Comparison of ENCODE assay signal across 1 cellular context in genomic region chr2:190648289-190649034, GRCh38.
TF ChIP-seq lines count a peak whose summit lies in the region.

No MANE protein-coding gene starts in this region.

TF ChIP-seq in HepG2, 621 proteins besides CTCF, POLR2A, EP300 and RAD21 (continued from another document and continues in another):
- TF ChIP-seq SOX5 (CRISPR knock-in tag; IDR thresholded peaks at IDR 0.05; ENCODE audit: borderline replicate concordance) (peak; percentile 7; the same call in 1 of the 2 replicates), PAXIP1 (CRISPR knock-in tag; conservative IDR thresholded peaks at IDR 0.05) (peak; percentile 20; the same call in 1 of the 2 replicates), E2F5 (CRISPR knock-in tag; conservative IDR thresholded peaks at IDR 0.05) (peak; percentile 5; the same call in 1 of the 2 replicates), SKI (IDR thresholded peaks at IDR 0.05; ENCODE audit: partially characterized antibody) (peak; percentile 58), MXD3 (CRISPR knock-in tag; IDR thresholded peaks at IDR 0.05) (0 out of 2 replicates have a peak, but pooled peaks have one; percentile 48), ZNF331 (CRISPR knock-in tag; IDR thresholded peaks at IDR 0.05) (peak; percentile 6; the same call in 1 of the 2 replicates), ZBTB25 (CRISPR knock-in tag; IDR thresholded peaks at IDR 0.05) (0 out of 2 replicates have a peak, but pooled peaks have one; percentile 6), AGO2 (optimal IDR thresholded peaks at IDR 0.05; ENCODE audit: low read depth, low read length) (peak; percentile 82), FOXC1 (CRISPR knock-in tag; IDR thresholded peaks at IDR 0.05; ENCODE audit: borderline replicate concordance) (0 out of 2 replicates have a peak, but pooled peaks have one; percentile 56), ZNF788 (CRISPR knock-in tag; IDR thresholded peaks at IDR 0.05; ENCODE audit: borderline replicate concordance) (peak; percentile 46; the same call in 1 of the 2 replicates), DMAP1 (CRISPR knock-in tag; IDR thresholded peaks at IDR 0.05) (peak; percentile 34; the same call in 1 of the 2 replicates), AGO1 (IDR thresholded peaks at IDR 0.05; ENCODE audit: low read depth, low read length, poor library complexity, severe bottlenecking) (peak; percentile 22), ZBTB37 (CRISPR knock-in tag; IDR thresholded peaks at IDR 0.05) (no peak), ZNF414 (CRISPR knock-in tag; IDR thresholded peaks at IDR 0.05) (peak; percentile 67; the same call in 1 of the 2 replicates), CEBPB (IDR thresholded peaks at IDR 0.05; ENCODE audit: borderline replicate concordance, low read depth, low read length) (peak; percentile 37; the same call in 1 of the 2 replicates), SALL1 (CRISPR knock-in tag; IDR thresholded peaks at IDR 0.05) (peak; percentile 37; the same call in 1 of the 2 replicates), ZNF230 (CRISPR knock-in tag; IDR thresholded peaks at IDR 0.05) (no peak), SAP130 (CRISPR knock-in tag; IDR thresholded peaks at IDR 0.05; ENCODE audit: low read depth) (peak; percentile 78), ZFP82 (CRISPR knock-in tag; IDR thresholded peaks at IDR 0.05; ENCODE audit: borderline replicate concordance) (peak; percentile 70; the same call in 1 of the 2 replicates), NFYB (CRISPR knock-in tag; IDR thresholded peaks at IDR 0.05) (no peak), XRCC5 (optimal IDR thresholded peaks at IDR 0.05; ENCODE audit: low read length) (peak; percentile 78), KLF16 (CRISPR knock-in tag; IDR thresholded peaks at IDR 0.05) (peak in 1 of 2 experiments; percentile 50; a peak in 1 of 4 replicates), ZNF790 (CRISPR knock-in tag; IDR thresholded peaks at IDR 0.05; ENCODE audit: borderline replicate concordance) (peak; percentile 76; the same call in 1 of the 2 replicates), ZNF143 (CRISPR knock-in tag; IDR thresholded peaks at IDR 0.05) (no peak), SMAD1 (CRISPR knock-in tag; IDR thresholded peaks at IDR 0.05; ENCODE audit: borderline replicate concordance, low read depth) (peak; percentile 76), RBFOX2 (IDR thresholded peaks at IDR 0.05; ENCODE audit: low read depth, low read length) (peak; percentile 84), ZNF670 (CRISPR knock-in tag; IDR thresholded peaks at IDR 0.05; ENCODE audit: borderline replicate concordance) (peak; percentile 50; the same call in 1 of the 2 replicates), ZFY (CRISPR knock-in tag; IDR thresholded peaks at IDR 0.05) (peak; percentile 23; the same call in 1 of the 2 replicates), TARDBP (CRISPR knock-in tag; IDR thresholded peaks at IDR 0.05) (0 out of 2 replicates have a peak, but pooled peaks have one; percentile 2), KAT7 (CRISPR knock-in tag; IDR thresholded peaks at IDR 0.05; ENCODE audit: borderline replicate concordance) (0 out of 2 replicates have a peak, but pooled peaks have one; percentile 35), MTERF4 (CRISPR knock-in tag; IDR thresholded peaks at IDR 0.05) (peak; percentile 55; the same call in 1 of the 2 replicates), ZBTB2 (CRISPR knock-in tag; IDR thresholded peaks at IDR 0.05; ENCODE audit: low read depth) (peak; percentile 52; the same call in 1 of the 2 replicates), ZNF451 (CRISPR knock-in tag; IDR thresholded peaks at IDR 0.05) (peak; percentile 57; the same call in 1 of the 2 replicates), BCL6 (CRISPR knock-in tag; IDR thresholded peaks at IDR 0.05) (no peak), MAZ (IDR thresholded peaks at IDR 0.05; ENCODE audit: borderline replicate concordance, low read depth, low read length) (peak; percentile 2), MAZ (CRISPR knock-in tag; IDR thresholded peaks at IDR 0.05; ENCODE audit: low read depth) (0 out of 2 replicates have a peak, but pooled peaks have one; percentile 42), TAF1 (CRISPR knock-in tag; IDR thresholded peaks at IDR 0.05) (peak; percentile 59; the same call in 1 of the 2 replicates), KDM3A (CRISPR knock-in tag; IDR thresholded peaks at IDR 0.05; ENCODE audit: low read depth) (no peak), GATA4 (IDR thresholded peaks at IDR 0.05; ENCODE audit: borderline replicate concordance, low read depth) (no peak), PLSCR1 (CRISPR knock-in tag; IDR thresholded peaks at IDR 0.05; ENCODE audit: borderline replicate concordance) (no peak), KDM2A (CRISPR knock-in tag; IDR thresholded peaks at IDR 0.05; ENCODE audit: borderline replicate concordance, low read depth) (peak; percentile 74), GABPA (IDR thresholded peaks at IDR 0.05; ENCODE audit: low read depth, low read length) (0 out of 2 replicates have a peak, but pooled peaks have one; percentile 7), GABPA (CRISPR knock-in tag; IDR thresholded peaks at IDR 0.05; ENCODE audit: low read depth) (no peak), REXO4 (CRISPR knock-in tag; IDR thresholded peaks at IDR 0.05; ENCODE audit: borderline replicate concordance) (no peak), SIN3B (IDR thresholded peaks at IDR 0.05; ENCODE audit: low read length) (0 out of 2 replicates have a peak, but pooled peaks have one; percentile 21), PTBP1 (IDR thresholded peaks at IDR 0.05; ENCODE audit: low read depth, low read length, poor library complexity, severe bottlenecking) (peak; percentile 90), MXI1 (IDR thresholded peaks at IDR 0.05; ENCODE audit: borderline replicate concordance, low read depth, low read length) (peak; percentile 37; the same call in 1 of the 3 replicates), ZNF547 (CRISPR knock-in tag; IDR thresholded peaks at IDR 0.05) (peak; percentile 80; the same call in 1 of the 2 replicates), ZBTB7A (CRISPR knock-in tag; IDR thresholded peaks at IDR 0.05) (peak; percentile 71; the same call in 1 of the 2 replicates), YY1 (IDR thresholded peaks at IDR 0.05; ENCODE audit: insufficient read depth, insufficient replicate concordance, low read depth, low read length) (peak; percentile 45), ZNF580 (CRISPR knock-in tag; IDR thresholded peaks at IDR 0.05; ENCODE audit: borderline replicate concordance, low read depth) (peak; percentile 25; the same call in 1 of the 2 replicates), ZNF513 (CRISPR knock-in tag; conservative IDR thresholded peaks at IDR 0.05) (no peak)
